ENCODE assay signal across 7 cellular contexts in the genomic region with DNA sequence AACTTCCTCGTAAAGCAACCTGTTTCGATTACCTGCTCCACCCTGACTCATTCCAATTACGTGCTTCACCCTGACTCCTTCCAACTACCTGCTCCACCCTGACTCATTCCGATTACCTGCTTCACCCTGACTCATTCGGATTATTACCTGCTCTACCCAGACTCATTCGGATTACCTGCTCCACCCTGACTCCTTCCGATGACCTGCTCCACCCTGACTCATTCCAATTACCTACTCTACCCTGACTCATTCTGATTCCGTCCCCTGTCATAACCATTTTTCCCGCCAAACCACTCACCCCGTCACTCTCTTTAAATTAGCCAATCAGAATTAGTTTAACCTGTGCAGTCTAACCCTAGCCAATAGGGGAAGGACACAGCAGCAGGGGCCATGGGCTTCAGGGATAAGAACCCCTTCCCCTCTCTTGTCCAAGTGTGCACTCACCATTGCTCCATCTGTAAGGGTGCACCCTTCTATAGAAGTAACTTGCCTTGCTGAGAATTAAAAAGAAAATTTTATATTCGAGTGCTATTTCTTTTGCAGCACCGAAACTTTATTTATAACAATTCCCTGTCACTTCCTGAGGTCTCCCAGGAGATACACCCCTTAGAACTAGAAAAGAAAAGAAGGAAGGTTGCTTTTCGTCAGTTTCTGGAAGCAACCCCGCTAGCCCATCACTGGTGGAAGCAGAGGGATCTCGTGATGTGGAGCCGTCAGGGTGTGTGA. TPM values are rescaled to one million over a fixed set of nuclear protein-coding genes. Genes with fewer than 3 reads are reported as not detected.
DNase-seq lines count a peak whose midpoint lies in the region; ATAC-seq, FAIRE-seq and TF ChIP-seq lines count a peak whose summit lies in the region.
"Not testable (repeated sequence)": the region's sequence is repeated elsewhere in the genome, so short reads cannot be mapped to it uniquely, and the experiment has no call there.

No MANE protein-coding gene starts in this region.

- not testable (repeated sequence) for H2BK120ac ChIP-seq in trophoblast cell (ENCODE audit: insufficient read depth, low read length, poor library complexity)

- not testable (repeated sequence) for H2AFZ ChIP-seq in trophoblast cell (ENCODE audit: insufficient read depth, low read length, poor library complexity)

- H3K14ac ChIP-seq in trophoblast cell (ENCODE audit: low read length) = not testable (repeated sequence)

- FAIRE-seq in bronchial epithelial cell (lab: Jason Lieb, UNC) = not testable (repeated sequence)

- H3K4me1 ChIP-seq in cardiac muscle cell (ENCODE audit: low read depth) = peaks cover 13% of the 10 kb centered on the region
- peaks cover 12 to 20% of the 10 kb centered on the region in 2 experiments for H3K4me1 ChIP-seq in trophoblast cell (ENCODE audit: control insufficient read depth in 1 of 2, insufficient read depth in 2 of 2, low read length in 2 of 2)

- no CpG with 5 or more reads among the region's 16 CpGs for WGBS in trophoblast cell (ENCODE audit: extremely low coverage, insufficient coverage, insufficient read length)

- not testable (repeated sequence) for H3K27me3 Mint-ChIP-seq in Calu3 (ENCODE audit: unreplicated experiment); activated CD4-positive, alpha-beta T cell treated with anti-CD3 and anti-CD28 coated beads, Interleukin-2, amount 10 ng/mL, durations not matched to agents 24 days and 14 days; activated T-helper 17 cell treated with anti-CD3 and anti-CD28 coated beads, Interleukin-2, amount 50 U/mL, for 72 hours

- H3K79me2 ChIP-seq in trophoblast cell (ENCODE audit: control insufficient read depth, insufficient read depth, low read length, poor library complexity) = not testable (repeated sequence)

- H3K9me3 Mint-ChIP-seq in Calu3 (ENCODE audit: low read depth, unreplicated experiment); activated CD4-positive, alpha-beta T cell treated with anti-CD3 and anti-CD28 coated beads, Interleukin-2, amount 10 ng/mL, durations not matched to agents 24 days and 14 days; activated T-helper 17 cell treated with anti-CD3 and anti-CD28 coated beads, Interleukin-2, amount 50 U/mL, for 72 hours: not testable (repeated sequence)

- not testable (repeated sequence) for TF ChIP-seq CTCF in Calu3 (IDR thresholded peaks at IDR 0.05; ENCODE audit: unreplicated experiment); bronchial epithelial cell (IDR thresholded peaks at IDR 0.05; ENCODE audit: insufficient read depth, low read length, severe bottlenecking); cardiac muscle cell (IDR thresholded peaks at IDR 0.05; ENCODE audit: low read depth, low read length)

- H3K4ac ChIP-seq in trophoblast cell (ENCODE audit: low read depth, low read length) = not testable (repeated sequence)

- not testable (repeated sequence) for H3K23ac ChIP-seq in trophoblast cell (ENCODE audit: low read length)

- H3K4me3 Mint-ChIP-seq in Calu3 (ENCODE audit: low read depth, unreplicated experiment) = not testable (repeated sequence)
- peak overlapping the region; percentile 52 for H3K4me3 Mint-ChIP-seq in activated CD4-positive, alpha-beta T cell treated with anti-CD3 and anti-CD28 coated beads, Interleukin-2, amount 10 ng/mL, durations not matched to agents 24 days and 14 days
- H3K4me3 Mint-ChIP-seq in activated T-helper 17 cell treated with anti-CD3 and anti-CD28 coated beads, Interleukin-2, amount 50 U/mL, for 72 hours = peak overlapping the region; percentile 78

- not testable (repeated sequence) for H4K91ac ChIP-seq in trophoblast cell (ENCODE audit: low read depth, low read length)

- H3K79me1 ChIP-seq in trophoblast cell (ENCODE audit: low read length) = not testable (repeated sequence)

- not testable (repeated sequence) for H3K18ac ChIP-seq in trophoblast cell (ENCODE audit: low read length)

- H3K27ac Mint-ChIP-seq in Calu3 (ENCODE audit: unreplicated experiment) = not testable (repeated sequence)
- H3K27ac Mint-ChIP-seq in activated CD4-positive, alpha-beta T cell treated with anti-CD3 and anti-CD28 coated beads, Interleukin-2, amount 10 ng/mL, durations not matched to agents 24 days and 14 days = peak overlapping the region; percentile 43
- peak overlapping the region; percentile 54 for H3K27ac Mint-ChIP-seq in activated T-helper 17 cell treated with anti-CD3 and anti-CD28 coated beads, Interleukin-2, amount 50 U/mL, for 72 hours

- peaks cover 19% of the 10 kb centered on the region for H3K4me1 Mint-ChIP-seq in Calu3 (ENCODE audit: low read depth, unreplicated experiment)
- H3K4me1 Mint-ChIP-seq in activated CD4-positive, alpha-beta T cell treated with anti-CD3 and anti-CD28 coated beads, Interleukin-2, amount 10 ng/mL, durations not matched to agents 24 days and 14 days = peaks cover 62% of the 10 kb centered on the region
- peaks cover 42% of the 10 kb centered on the region for H3K4me1 Mint-ChIP-seq in activated T-helper 17 cell treated with anti-CD3 and anti-CD28 coated beads, Interleukin-2, amount 50 U/mL, for 72 hours

- intact Hi-C loops in Calu3 (cut with micrococcal nuclease; ENCODE audit: unreplicated experiment) = not testable (repeated sequence)
- intact Hi-C loops in activated CD4-positive, alpha-beta T cell treated with anti-CD3 and anti-CD28 coated beads, Interleukin-2, amount 10 ng/mL, durations not matched to agents 24 days and 14 days (cut with micrococcal nuclease) = loop anchor here (5.0 kb wide), 3 partner anchors 113 to 233 kb away; a partner anchor contains a TSS

- DNase-seq in Calu3 = peak; percentile 21
- DNase-seq in RKO (ENCODE audit: low spot score) = peak; percentile 26
- not testable (repeated sequence) for DNase-seq in activated CD4-positive, alpha-beta T cell treated with anti-CD3 and anti-CD28 coated beads, Interleukin-2, amount 10 ng/mL, durations not matched to agents 24 days and 14 days; cardiac muscle cell (ENCODE audit: low read depth in 1 of 2, low spot score in 1 of 2)
- DNase-seq in bronchial epithelial cell (ENCODE audit: low read depth) = peak; percentile 87
- peak; percentile 80 to 92 for DNase-seq in trophoblast cell

- H3K27me3 ChIP-seq in bronchial epithelial cell (ENCODE audit: control insufficient read depth, insufficient read depth, low read length); cardiac muscle cell; trophoblast cell (ENCODE audit: insufficient read depth, low read length): not testable (repeated sequence)

- H3K9ac ChIP-seq in trophoblast cell (ENCODE audit: low read length) = not testable (repeated sequence)

- H2BK12ac ChIP-seq in trophoblast cell (ENCODE audit: low read length) = not testable (repeated sequence)

- ATAC-seq in activated T-helper 17 cell treated with anti-CD3 and anti-CD28 coated beads, Interleukin-2, amount 50 U/mL, for 72 hours (replicated peaks) = peak; percentile 8

- H3K4me2 ChIP-seq in trophoblast cell (ENCODE audit: low read length) = not testable (repeated sequence)

- H4K8ac ChIP-seq in trophoblast cell (ENCODE audit: low read depth, low read length) = not testable (repeated sequence)

- H3K9me3 ChIP-seq in cardiac muscle cell (ENCODE audit: low read depth); trophoblast cell (ENCODE audit: insufficient read depth, low read depth, low read length): not testable (repeated sequence)

- H3K36me3 ChIP-seq in bronchial epithelial cell (ENCODE audit: control insufficient read depth, insufficient read depth, low read length); cardiac muscle cell: not testable (repeated sequence)
- H3K36me3 ChIP-seq in trophoblast cell (ENCODE audit: control insufficient read depth in 1 of 2, insufficient read depth in 2 of 2, low read length in 2 of 2) = peaks cover 5 to 10% of the 10 kb centered on the region in 2 experiments

- H3K36me3 Mint-ChIP-seq in Calu3 (ENCODE audit: insufficient read depth, unreplicated experiment) = not testable (repeated sequence)
- H3K36me3 Mint-ChIP-seq in activated CD4-positive, alpha-beta T cell treated with anti-CD3 and anti-CD28 coated beads, Interleukin-2, amount 10 ng/mL, durations not matched to agents 24 days and 14 days (ENCODE audit: low read depth) = peaks cover 20% of the 10 kb centered on the region
- H3K36me3 Mint-ChIP-seq in activated T-helper 17 cell treated with anti-CD3 and anti-CD28 coated beads, Interleukin-2, amount 50 U/mL, for 72 hours (ENCODE audit: low read depth) = peaks cover 32% of the 10 kb centered on the region

- not testable (repeated sequence) for H2AK5ac ChIP-seq in trophoblast cell (ENCODE audit: low read length)

- not testable (repeated sequence) for H4K12ac ChIP-seq in trophoblast cell (ENCODE audit: low read depth, low read length)

- not testable (repeated sequence) for BruUV-seq in Calu3 (replicated peaks; lab: Mats Ljungman, UMichigan)

- not testable (repeated sequence) for H2BK5ac ChIP-seq in trophoblast cell (ENCODE audit: low read depth, low read length, poor library complexity)

- H3K27ac ChIP-seq in cardiac muscle cell = peak overlapping the region; percentile 88
- H3K27ac ChIP-seq in trophoblast cell (ENCODE audit: low read depth, low read length) = not testable (repeated sequence)

- CTCF ChIA-PET in Calu3 (lab: Charles Lee) = interaction anchor here (0.7 kb wide), 1 partner anchor 630 kb away, joined by 3 read pairs; no protein-coding TSS in a partner anchor

- not testable (repeated sequence) for H3K4me3 ChIP-seq in bronchial epithelial cell (ENCODE audit: low read depth, low read length); cardiac muscle cell; trophoblast cell (ENCODE audit: low read depth, low read length)

RNA-seq across cellular contexts. Expression of a gene that starts 48.7 kb away (rescaled TPM):
- total RNA-seq in Calu3 (2022) (8.7 and 11.3 TPM in 2 replicates), bronchial epithelial cell (2.6 and 4.9 TPM in 2 replicates), cardiac muscle cell (11.9 and 17.7 TPM in 2 replicates)
- 6.8 and 7.1 TPM in 2 replicates for total RNA-seq in activated CD4-positive, alpha-beta T cell treated with anti-CD3 and anti-CD28 coated beads, Interleukin-2, amount 10 ng/mL, durations not matched to agents 24 days and 14 days
- total RNA-seq in activated T-helper 17 cell treated with anti-CD3 and anti-CD28 coated beads, Interleukin-2, amount 50 U/mL, for 72 hours = 10 to 100 TPM; 12.3 to 13.2 TPM
- polyA plus RNA-seq in cardiac muscle cell = 13.9 and 18.1 TPM in 2 replicates
- polyA plus RNA-seq in trophoblast cell (2013) = 10.5 and 11.6 TPM in 2 replicates
